Comparison of ENCODE assay signal across 8 cellular contexts in genomic region chr19:8578642-8579265, GRCh38. TPM values are rescaled to one million over a fixed set of nuclear protein-coding genes. Genes with fewer than 3 reads are reported as not detected.
DNase-seq lines count a peak whose midpoint lies in the region; ATAC-seq, FAIRE-seq and TF ChIP-seq lines count a peak whose summit lies in the region.

No MANE protein-coding gene starts in this region.

- peak; percentile 75 for TF ChIP-seq CTCF in bronchial epithelial cell (IDR thresholded peaks at IDR 0.05; ENCODE audit: insufficient read depth, low read length, severe bottlenecking)

- H3K27me3 ChIP-seq in bronchial epithelial cell (ENCODE audit: control insufficient read depth, insufficient read depth, low read length): no peaks in the 10 kb centered on the region

- DNase-seq in DMS153 treated with DMSO at 0.1 percent for 48 hours (lab: John Stamatoyannopoulos, UW; ENCODE audit: unreplicated experiment): peak; percentile 5
- no peak for DNase-seq in DMS153 (lab: John Stamatoyannopoulos, UW)
- DNase-seq in NCI-H128 (lab: John Stamatoyannopoulos, UW; ENCODE audit: unreplicated experiment): peak; percentile 10
- peak; percentile 76 for DNase-seq in activated CD4-positive, CD25-positive, alpha-beta regulatory T cell treated with anti-CD3 and anti-CD28 coated beads, Interleukin-2, amount 50 U/mL, for 16 hours (ENCODE audit: low read depth, low spot score)
- DNase-seq in bronchial epithelial cell (ENCODE audit: low read depth): peak; percentile 14
- peak; percentile 53 for DNase-seq in kidney glomerular epithelial cell (lab: John Stamatoyannopoulos, UW)
- peak; percentile 85 for DNase-seq in stimulated activated CD4-positive, alpha-beta T cell treated with anti-CD3 and anti-CD28 coated beads, Interleukin-4, amount 100 ng/mL, for 24 hours

- no peak overlapping the region for H3K4me3 ChIP-seq in bronchial epithelial cell (ENCODE audit: low read depth, low read length)

- ATAC-seq in GM21528 (IDR thresholded peaks at IDR 0.05; ENCODE audit: low FRiP score, unreplicated experiment): no peak

- H3K36me3 ChIP-seq in bronchial epithelial cell (ENCODE audit: control insufficient read depth, insufficient read depth, low read length): no peaks in the 10 kb centered on the region

- FAIRE-seq in bronchial epithelial cell (lab: Jason Lieb, UNC): no peak

RNA-seq across cellular contexts. Expression of gene MYO1F, which starts 1.5 kb away (rescaled TPM):
- total RNA-seq in bronchial epithelial cell: under 0.01 TPM in 1 of 2 replicates, not detected in the other

RNA-seq across cellular contexts. Expression of gene ADAMTS10, which starts 31.8 kb away (rescaled TPM):
- not detected in 2 replicates for total RNA-seq in bronchial epithelial cell

RNA-seq across cellular contexts. Expression of gene NFILZ, which starts 51.7 kb away (rescaled TPM):
- total RNA-seq in bronchial epithelial cell: not detected in 2 replicates
